Comparison of ENCODE assay signal across 18 cellular contexts in the genomic region with DNA sequence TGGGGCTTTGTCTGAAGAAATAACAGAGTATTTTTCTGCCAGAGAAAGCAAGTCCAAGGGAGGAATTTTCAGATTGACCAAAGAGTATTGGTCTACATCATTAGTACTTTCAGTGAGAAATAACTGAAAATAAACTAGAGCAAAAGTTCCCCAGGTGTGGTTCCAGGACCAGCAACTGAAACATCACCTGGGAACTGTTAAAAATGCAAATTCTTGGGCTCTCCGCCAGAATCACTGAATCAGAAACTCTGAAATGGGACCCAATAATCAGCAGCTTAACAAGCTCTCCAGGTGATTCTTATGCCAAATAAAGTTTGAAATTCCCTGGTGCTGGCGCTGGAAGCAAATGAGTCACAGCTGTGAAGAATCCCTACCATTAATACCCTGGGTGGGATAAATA. TPM values are rescaled to one million over a fixed set of nuclear protein-coding genes. Genes with fewer than 3 reads are reported as not detected.
DNase-seq lines count a peak whose midpoint lies in the region; ATAC-seq lines count a peak whose summit lies in the region.
"Had no signal": no experiment of that assay in that cellular context is flagged by ENCODE, and none has a peak within 500 bp of the region (broad histone marks: within the 10 kb centered on the region; RNA-seq: fewer than 3 reads in every experiment).

No MANE protein-coding gene starts in this region.

- no peak for ATAC-seq in stimulated activated naive CD8-positive, alpha-beta T cell treated with anti-CD3 and anti-CD28 coated beads, Interleukin-15, Interleukin-2, amounts not matched to agents 100 U/mL and 50 U/mL, for 24 hours
- peak; percentile 53 for ATAC-seq in HG03159 (IDR thresholded peaks at IDR 0.05; ENCODE audit: unreplicated experiment)
- ATAC-seq: sciatic nerve had no signal

- DNase-seq in stimulated activated naive CD8-positive, alpha-beta T cell treated with anti-CD3 and anti-CD28 coated beads, Interleukin-15, Interleukin-2, amounts not matched to agents 100 U/mL and 50 U/mL, for 24 hours = no peak
- DNase-seq in NCI-H2227 treated with DMSO at 0.1 percent for 48 hours (lab: John Stamatoyannopoulos, UW) (no peak), SJCRH30 (no peak), HuH-7 (ENCODE audit: low spot score) (no peak), glomerular visceral epithelial cell (ENCODE audit: extremely low spot score) (no peak)
- DNase-seq: activated CD4-positive, alpha-beta T cell treated with anti-CD3 and anti-CD28 coated beads, Interleukin-2, amount 10 ng/mL, durations not matched to agents 24 days and 14 days; activated naive CD4-positive, alpha-beta T cell treated with anti-CD3 and anti-CD28 coated beads, Interleukin-2, amount 10 ng/mL, durations not matched to agents 7 days and 5 days; colonic mucosa; foreskin fibroblast; HCEC 1CT; kidney; naive B cell; NCI-H748 treated with DMSO at 0.1 percent for 48 hours; trophoblast cell had no signal

- H3K4me3 ChIP-seq in SJCRH30 = no peak overlapping the region
- H3K4me3 ChIP-seq: colonic mucosa had no signal

- peaks cover 61% of the 10 kb centered on the region for H3K36me3 Mint-ChIP-seq in stimulated activated naive CD8-positive, alpha-beta T cell treated with anti-CD3 and anti-CD28 coated beads, Interleukin-15, Interleukin-2, amounts not matched to agents 100 ng/mL and 50 ng/mL, for 24 hours (ENCODE audit: low read depth)
- peaks cover 14% of the 10 kb centered on the region for H3K36me3 Mint-ChIP-seq in activated naive CD8-positive, alpha-beta T cell
- H3K36me3 Mint-ChIP-seq: activated naive CD4-positive, alpha-beta T cell treated with anti-CD3 and anti-CD28 coated beads, Interleukin-2, amount 10 ng/mL, durations not matched to agents 7 days and 5 days; naive B cell had no signal

- no peaks in the 10 kb centered on the region for H3K4me1 ChIP-seq in SJCRH30
- H3K4me1 ChIP-seq: colonic mucosa had no signal

- no peak overlapping the region for H3K27ac ChIP-seq in SJCRH30
- H3K27ac ChIP-seq: colonic mucosa had no signal

- peak overlapping the region; percentile 88 for H3K4me3 Mint-ChIP-seq in stimulated activated naive CD8-positive, alpha-beta T cell treated with anti-CD3 and anti-CD28 coated beads, Interleukin-15, Interleukin-2, amounts not matched to agents 100 ng/mL and 50 ng/mL, for 24 hours
- H3K4me3 Mint-ChIP-seq in activated naive CD8-positive, alpha-beta T cell = peak overlapping the region; percentile 91
- H3K4me3 Mint-ChIP-seq: activated CD4-positive, alpha-beta T cell treated with anti-CD3 and anti-CD28 coated beads, Interleukin-2, amount 10 ng/mL, durations not matched to agents 24 days and 14 days; activated naive CD4-positive, alpha-beta T cell treated with anti-CD3 and anti-CD28 coated beads, Interleukin-2, amount 10 ng/mL, durations not matched to agents 7 days and 5 days; naive B cell had no signal

- H3K9me3 ChIP-seq in SJCRH30 (replicated peaks) = no peaks in the 10 kb centered on the region
- H3K9me3 ChIP-seq: colonic mucosa had no signal

- H3K27me3 ChIP-seq in SJCRH30 = no peaks in the 10 kb centered on the region
- H3K27me3 ChIP-seq: colonic mucosa had no signal

- peaks cover 76% of the 10 kb centered on the region for H3K4me1 Mint-ChIP-seq in stimulated activated naive CD8-positive, alpha-beta T cell treated with anti-CD3 and anti-CD28 coated beads, Interleukin-15, Interleukin-2, amounts not matched to agents 100 ng/mL and 50 ng/mL, for 24 hours (ENCODE audit: low read depth)
- H3K4me1 Mint-ChIP-seq in activated naive CD8-positive, alpha-beta T cell (ENCODE audit: low read depth) = peaks cover 78% of the 10 kb centered on the region
- H3K4me1 Mint-ChIP-seq: activated CD4-positive, alpha-beta T cell treated with anti-CD3 and anti-CD28 coated beads, Interleukin-2, amount 10 ng/mL, durations not matched to agents 24 days and 14 days; naive B cell had no signal

- H3K27ac Mint-ChIP-seq in stimulated activated naive CD8-positive, alpha-beta T cell treated with anti-CD3 and anti-CD28 coated beads, Interleukin-15, Interleukin-2, amounts not matched to agents 100 ng/mL and 50 ng/mL, for 24 hours = peak overlapping the region; percentile 98
- peak overlapping the region; percentile 98 for H3K27ac Mint-ChIP-seq in activated naive CD8-positive, alpha-beta T cell
- H3K27ac Mint-ChIP-seq: activated CD4-positive, alpha-beta T cell treated with anti-CD3 and anti-CD28 coated beads, Interleukin-2, amount 10 ng/mL, durations not matched to agents 24 days and 14 days; activated naive CD4-positive, alpha-beta T cell treated with anti-CD3 and anti-CD28 coated beads, Interleukin-2, amount 10 ng/mL, durations not matched to agents 7 days and 5 days; naive B cell had no signal

- no peaks in the 10 kb centered on the region for H3K36me3 ChIP-seq in SJCRH30
- H3K36me3 ChIP-seq: colonic mucosa had no signal

- no peaks in the 10 kb centered on the region for H3K9me3 Mint-ChIP-seq in stimulated activated naive CD8-positive, alpha-beta T cell treated with anti-CD3 and anti-CD28 coated beads, Interleukin-15, Interleukin-2, amounts not matched to agents 100 ng/mL and 50 ng/mL, for 24 hours
- peaks cover 2% of the 10 kb centered on the region for H3K9me3 Mint-ChIP-seq in activated naive CD8-positive, alpha-beta T cell (ENCODE audit: low read depth)
- H3K9me3 Mint-ChIP-seq: activated naive CD4-positive, alpha-beta T cell treated with anti-CD3 and anti-CD28 coated beads, Interleukin-2, amount 10 ng/mL, durations not matched to agents 7 days and 5 days had no signal

- no peaks in the 10 kb centered on the region for H3K27me3 Mint-ChIP-seq in stimulated activated naive CD8-positive, alpha-beta T cell treated with anti-CD3 and anti-CD28 coated beads, Interleukin-15, Interleukin-2, amounts not matched to agents 100 ng/mL and 50 ng/mL, for 24 hours
- no peaks in the 10 kb centered on the region for H3K27me3 Mint-ChIP-seq in activated naive CD8-positive, alpha-beta T cell

RNA-seq across cellular contexts. Expression of a gene that starts 52.1 kb away (rescaled TPM):
- total RNA-seq in SJCRH30 (2014; rRNA removed; shearing (Covaris generic)) = 12.9 and 13.7 TPM in 2 replicates

RNA-seq across cellular contexts. Expression of a gene that starts 55.6 kb away (rescaled TPM):
- 64.9 and 65.2 TPM in 2 replicates for total RNA-seq in SJCRH30 (2014; rRNA removed; shearing (Covaris generic))
